Comparison of ENCODE assay signal across 16 cellular contexts in genomic region chr5:40477856-40478546, GRCh38.
A peak's percentile ranks its signal among the peaks of the same experiment; 100 is the strongest.
DNase-seq lines count a peak whose midpoint lies in the region; ATAC-seq and TF ChIP-seq lines count a peak whose summit lies in the region.
"Had no signal": no experiment of that assay in that cellular context is flagged by ENCODE, and none has a peak within 500 bp of the region (broad histone marks: within the 10 kb centered on the region; RNA-seq: fewer than 3 reads in every experiment).

No MANE protein-coding gene starts in this region.

- peak overlapping the region in 1 of 2 donors; percentile 22 for H3K27ac ChIP-seq in thoracic aorta
- H3K27ac ChIP-seq: coronary artery, esophagus squamous epithelium, right lobe of liver had no signal

- no peak overlapping the region for H3K4me3 ChIP-seq in fibroblast of mammary gland (ENCODE audit: control insufficient read depth, low read depth, low read length)
- no peak overlapping the region for H3K4me3 ChIP-seq in thoracic aorta
- H3K4me3 ChIP-seq: coronary artery, esophagus squamous epithelium, right lobe of liver had no signal

- peaks cover 5 to 11% of the 10 kb centered on the region in 2 donors for H3K4me1 ChIP-seq in thoracic aorta (ENCODE audit: control insufficient read depth in 1 of 2, low read depth in 2 of 2)
- H3K4me1 ChIP-seq: esophagus squamous epithelium, right lobe of liver had no signal

- ATAC-seq in thoracic aorta (ENCODE audit: insufficient number of reproducible peaks, low FRiP score, low read depth) = peak; percentile 48
- no peak for ATAC-seq in GM19035 (IDR thresholded peaks at IDR 0.05; ENCODE audit: unreplicated experiment)
- ATAC-seq: HCT116, right lobe of liver had no signal

- no peaks in the 10 kb centered on the region for H3K36me3 ChIP-seq in thoracic aorta
- H3K36me3 ChIP-seq: esophagus squamous epithelium, right lobe of liver had no signal

- no peak for TF ChIP-seq CTCF in fibroblast of mammary gland (conservative IDR thresholded peaks at IDR 0.05; ENCODE audit: control insufficient read depth, insufficient read depth, low read depth, low read length)
- TF ChIP-seq CTCF in thoracic aorta (IDR thresholded peaks at IDR 0.05) = no peak

- no peaks in the 10 kb centered on the region for H3K9me3 ChIP-seq in thoracic aorta
- H3K9me3 ChIP-seq: esophagus squamous epithelium, right lobe of liver had no signal

- H3K27me3 ChIP-seq in thoracic aorta (replicated peaks; ENCODE audit: insufficient read depth) = no peaks in the 10 kb centered on the region
- H3K27me3 ChIP-seq: esophagus squamous epithelium, right lobe of liver had no signal

- peak; percentile 64 for DNase-seq in HS-5 (ENCODE audit: low read depth)
- DNase-seq in T1000 (lab: John Stamatoyannopoulos, UW) = peak; percentile 57
- peak; percentile 56 for DNase-seq in fibroblast of mammary gland (ENCODE audit: low read depth)
- DNase-seq in thoracic aorta (ENCODE audit: low spot score) = no peak
- no peak for DNase-seq in SK-N-DZ (ENCODE audit: low spot score)
- DNase-seq in islet precursor cell = no peak
- DNase-seq: CD8-positive, alpha-beta memory T cell; esophagus squamous epithelium; GDM1; NCI-H82; nephron progenitor cell; right lobe of liver; stimulated activated naive CD4-positive, alpha-beta T cell treated with Interleukin-2 at 50 U/mL for 16 hours had no signal

Comparison
In these comparisons a context has a peak if more than half of its experiments do, and no peak if none do; other contexts are left out.
1. DNase-seq: peak in HS-5 (single experiment), T1000 (single experiment) and fibroblast of mammary gland (single experiment); none in thoracic aorta (single experiment), SK-N-DZ (single experiment) and islet precursor cell (single experiment).